Comparison of ENCODE assay signal across 8 cellular contexts in the genomic region with DNA sequence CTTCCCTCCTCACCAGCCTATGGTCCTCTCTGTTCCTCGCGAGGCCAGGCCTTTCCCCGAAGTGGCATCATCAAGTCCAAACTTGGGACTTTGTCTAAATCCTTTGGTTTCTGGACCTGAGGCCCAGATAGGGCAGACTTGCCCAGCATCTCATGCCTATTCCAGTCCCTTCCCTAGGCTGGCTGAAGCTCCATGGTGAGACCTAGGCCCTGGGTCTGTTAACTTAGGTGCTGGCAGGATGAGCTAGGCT. TPM values are rescaled to one million over a fixed set of nuclear protein-coding genes. Genes with fewer than 3 reads are reported as not detected.
DNase-seq lines count a peak whose midpoint lies in the region; ATAC-seq and TF ChIP-seq lines count a peak whose summit lies in the region.

No MANE protein-coding gene starts in this region.

- intact Hi-C loops in CD8-positive, alpha-beta T cell (cut with DNase I, micrococcal nuclease), result loop anchor here (5.0 kb wide), 2 partner anchors 109 to 206 kb away; partner anchors contain the start of gene CFL1 (in 2 of the 2)
- intact Hi-C loops in esophagus muscularis mucosa (cut with DNase I), result no loop called here
- intact Hi-C loops in psoas muscle (cut with DNase I), result loop anchor here in 1 of 2 donors (5.0 kb wide), 1 partner anchor 109 kb away; no protein-coding TSS in a partner anchor

- H3K36me3 ChIP-seq in CD8-positive, alpha-beta T cell (ENCODE audit: insufficient read depth, low read length), result peaks cover 43% of the 10 kb centered on the region
- no peaks in the 10 kb centered on the region for H3K36me3 ChIP-seq in SU-DHL-6 (ENCODE audit: low read length)
- H3K36me3 ChIP-seq in esophagus muscularis mucosa, result peaks cover 23 to 78% (median 68%) of the 10 kb centered on the region in 4 donors
- peaks cover 9 to 52% of the 10 kb centered on the region in 2 donors for H3K36me3 ChIP-seq in psoas muscle (ENCODE audit: insufficient read depth in 1 of 2, low read depth in 1 of 2)
- H3K36me3 ChIP-seq in GM23248 (ENCODE audit: low read depth), result peaks cover 17% of the 10 kb centered on the region; the same call in 1 of the 2 replicates

- no peaks in the 10 kb centered on the region for H3K9me3 Mint-ChIP-seq in CD8-positive, alpha-beta T cell

- H3K36me3 Mint-ChIP-seq in CD8-positive, alpha-beta T cell, result peaks cover 68% of the 10 kb centered on the region

- no peaks in the 10 kb centered on the region for H3K9me3 ChIP-seq in CD8-positive, alpha-beta T cell (ENCODE audit: low read length)
- H3K9me3 ChIP-seq in SU-DHL-6 (ENCODE audit: insufficient read depth, low read length), result no peaks in the 10 kb centered on the region
- no peaks in the 10 kb centered on the region for H3K9me3 ChIP-seq in esophagus muscularis mucosa
- H3K9me3 ChIP-seq in psoas muscle, result no peaks in the 10 kb centered on the region
- no peaks in the 10 kb centered on the region for H3K9me3 ChIP-seq in GM23248 (ENCODE audit: low read depth)

- H3K27ac ChIP-seq in CD8-positive, alpha-beta T cell (ENCODE audit: low read depth, low read length), result no peak overlapping the region
- H3K27ac ChIP-seq in SU-DHL-6 (ENCODE audit: low read depth, low read length), result peak overlapping the region; percentile 83; the same call in 1 of the 2 replicates
- peak overlapping the region; percentile 91 to 97 (median 94) for H3K27ac ChIP-seq in esophagus muscularis mucosa (replicated peaks in 1 of 4)
- H3K27ac ChIP-seq in psoas muscle, result peak overlapping the region; percentile 93
- H3K27ac ChIP-seq in GM23248, result no peak overlapping the region

- H3K27me3 Mint-ChIP-seq in CD8-positive, alpha-beta T cell (ENCODE audit: low read depth), result no peaks in the 10 kb centered on the region

- H3K79me2 ChIP-seq in SU-DHL-6 (ENCODE audit: insufficient read depth, low read length) (no peaks in the 10 kb centered on the region), GM23248 (ENCODE audit: insufficient read depth) (peaks cover 3% of the 10 kb centered on the region; the same call in 1 of the 2 replicates)

- TF ChIP-seq POLR2A in esophagus muscularis mucosa (IDR thresholded peaks at IDR 0.05; ENCODE audit: low read depth), result no peak

- no peak overlapping the region for H2AFZ ChIP-seq in SU-DHL-6 (ENCODE audit: low read depth, low read length, severe bottlenecking)
- H2AFZ ChIP-seq in GM23248, result no peak overlapping the region

- no peak for DNase-seq in CD8-positive, alpha-beta T cell
- DNase-seq in esophagus muscularis mucosa (ENCODE audit: extremely low spot score) (no peak), psoas muscle (peak in 1 of 2 donors; percentile 45), GOT3 (lab: John Stamatoyannopoulos, UW) (no peak), GM23248 (no peak)

- peak overlapping the region; percentile 98 for H3K27ac Mint-ChIP-seq in CD8-positive, alpha-beta T cell

- TF ChIP-seq EP300 in esophagus muscularis mucosa (IDR thresholded peaks at IDR 0.05), result no peak

- peaks cover 19% of the 10 kb centered on the region for H3F3A ChIP-seq in SU-DHL-6 (ENCODE audit: insufficient read depth)
- peaks cover 42% of the 10 kb centered on the region for H3F3A ChIP-seq in GM23248 (ENCODE audit: insufficient read depth)

- 94% methylated on average over 3 of the region's 3 CpGs for WGBS in esophagus muscularis mucosa
- 97 to 98% (median 97%) methylated on average over 3 of the region's 3 CpGs for WGBS in psoas muscle, 3 donors
- 100% methylated on average over 3 of the region's 3 CpGs for WGBS in GM23248 (ENCODE audit: low coverage in 1 of 2, low lambda C conversion rate in 2 of 2, missing lambda C conversion rate in 2 of 2), 2 experiments

- POLR2A ChIA-PET in CD8-positive, alpha-beta T cell (lab: Charles Lee), result interaction anchor here (1.2 to 8.7 kb wide), 3 partner anchors 11 to 16 kb away, joined by 5 to 156 read pairs (median 89); partner anchors contain the start of genes RELA and SIPA1

- H3K4me1 Mint-ChIP-seq in CD8-positive, alpha-beta T cell (ENCODE audit: low read depth), result peaks cover 36% of the 10 kb centered on the region

- no peak for TF ChIP-seq CTCF in CD8-positive, alpha-beta T cell (IDR thresholded peaks at IDR 0.05)
- TF ChIP-seq CTCF in SU-DHL-6 (IDR thresholded peaks at IDR 0.05; ENCODE audit: insufficient read depth, low read length, poor library complexity, severe bottlenecking), result no peak
- no peak for TF ChIP-seq CTCF in esophagus muscularis mucosa (IDR thresholded peaks at IDR 0.05)
- no peak for TF ChIP-seq CTCF in psoas muscle (IDR thresholded peaks at IDR 0.05)

- H3K4me1 ChIP-seq in CD8-positive, alpha-beta T cell (ENCODE audit: insufficient read depth, low read length), result peaks cover 27% of the 10 kb centered on the region
- H3K4me1 ChIP-seq in esophagus muscularis mucosa, result peaks cover 40 to 77% (median 74%) of the 10 kb centered on the region in 4 donors
- H3K4me1 ChIP-seq in psoas muscle, result peaks cover 17% of the 10 kb centered on the region
- H3K4me1 ChIP-seq in GM23248 (ENCODE audit: insufficient read depth), result peaks cover 10% of the 10 kb centered on the region

- in situ Hi-C loops in GM23248 (cut with MboI), result no loop called here

- no peaks in the 10 kb centered on the region for H3K27me3 ChIP-seq in CD8-positive, alpha-beta T cell (ENCODE audit: insufficient read depth, low read length)
- H3K27me3 ChIP-seq in SU-DHL-6 (ENCODE audit: low read length), result no peaks in the 10 kb centered on the region
- no peaks in the 10 kb centered on the region for H3K27me3 ChIP-seq in esophagus muscularis mucosa
- H3K27me3 ChIP-seq in psoas muscle (ENCODE audit: insufficient read depth in 3 of 3, low read length in 2 of 3), result peaks cover 0 to 15% (median 0%) of the 10 kb centered on the region in 3 donors
- no peaks in the 10 kb centered on the region for H3K27me3 ChIP-seq in GM23248 (replicated peaks; ENCODE audit: insufficient read depth)

- H3K9ac ChIP-seq in SU-DHL-6 (ENCODE audit: low read length) (no peak overlapping the region), GM23248 (no peak overlapping the region)

- H3K4me2 ChIP-seq in SU-DHL-6 (ENCODE audit: low read depth, low read length, poor library complexity, severe bottlenecking) (no peak overlapping the region), GM23248 (ENCODE audit: unreplicated experiment) (no peak overlapping the region)

- no peak overlapping the region for H3K4me3 ChIP-seq in CD8-positive, alpha-beta T cell (ENCODE audit: low read depth, low read length)
- H3K4me3 ChIP-seq in SU-DHL-6 (ENCODE audit: insufficient read depth, low read length, poor library complexity, severe bottlenecking) (no peak overlapping the region), esophagus muscularis mucosa (no peak overlapping the region), psoas muscle (no peak overlapping the region), GM23248 (no peak overlapping the region)

- CTCF ChIA-PET in CD8-positive, alpha-beta T cell (lab: Charles Lee), result interaction anchor here (1.4 to 3.2 kb wide), 3 partner anchors 10 to 27 kb away, joined by 3 to 15 read pairs (median 7); no protein-coding TSS in a partner anchor

- H4K20me1 ChIP-seq in SU-DHL-6 (ENCODE audit: low read depth, low read length) (no peaks in the 10 kb centered on the region), GM23248 (ENCODE audit: insufficient read depth) (no peaks in the 10 kb centered on the region)

- ATAC-seq in CD8-positive, alpha-beta T cell, result no peak
- no peak for ATAC-seq in psoas muscle
- ATAC-seq in HG03342 (IDR thresholded peaks at IDR 0.05; ENCODE audit: unreplicated experiment), result no peak
- ATAC-seq in GM18867 (IDR thresholded peaks at IDR 0.05; ENCODE audit: unreplicated experiment), result no peak

- peak overlapping the region; percentile 86 for H3K4me3 Mint-ChIP-seq in CD8-positive, alpha-beta T cell

- H3K9me2 ChIP-seq in SU-DHL-6 (replicated peaks; ENCODE audit: insufficient read depth, low read length) (no peaks in the 10 kb centered on the region), GM23248 (ENCODE audit: insufficient read depth) (no peaks in the 10 kb centered on the region)

RNA-seq across cellular contexts. Expression of gene RELA, which starts 11.5 kb away (rescaled TPM):
- total RNA-seq in CD8-positive, alpha-beta T cell, result 100 to 1,000 TPM; 380 to 384 TPM
- 10 to 100 TPM; 51.5 to 84.6 (median 82.1) TPM for total RNA-seq in esophagus muscularis mucosa
- total RNA-seq in psoas muscle, result 10 to 100 TPM; 48.7 to 72.6 (median 65.2) TPM
- polyA plus RNA-seq in psoas muscle, result 10 to 100 TPM; 42.1 to 64.9 (median 64.0) TPM
- total RNA-seq in GM23248 (2014; rRNA removed; shearing (Covaris generic)), result 38.4 and 45.1 TPM in 2 replicates
- 67.8 and 74.3 TPM in 2 replicates for polyA plus RNA-seq in GM23248 (2016; fragmentation: Nextera tagmentation; extraction: Ambion mirVana)

RNA-seq across cellular contexts. Expression of gene SIPA1, which starts 13.4 kb away (rescaled TPM):
- 100 to 1,000 TPM; 397 to 405 TPM for total RNA-seq in CD8-positive, alpha-beta T cell
- total RNA-seq in esophagus muscularis mucosa (10 to 100 TPM; 40.7 to 56.3 (median 45.8) TPM), psoas muscle (10 to 100 TPM; 10.1 to 15.6 (median 11.3) TPM)
- polyA plus RNA-seq in psoas muscle (10 to 100 TPM in 2 of 3 donors, 1 to 10 TPM in 1; 7.9 to 17.4 (median 13.7) TPM), GM23248 (2016; fragmentation: Nextera tagmentation; extraction: Ambion mirVana) (10.8 and 13.0 TPM in 2 replicates)
- total RNA-seq in GM23248 (2014; rRNA removed; shearing (Covaris generic)), result 15.9 and 16.6 TPM in 2 replicates

RNA-seq across cellular contexts. Expression of gene PCNX3, which starts 35.7 kb away (rescaled TPM):
- 10 to 100 TPM; 52.7 to 56.4 TPM for total RNA-seq in CD8-positive, alpha-beta T cell
- total RNA-seq in esophagus muscularis mucosa, result 10 to 100 TPM; 21.4 to 43.1 (median 27.1) TPM
- 10 to 100 TPM in 1 of 4 donors, 1 to 10 TPM in 3; 8.9 to 10.8 (median 9.7) TPM for total RNA-seq in psoas muscle
- polyA plus RNA-seq in psoas muscle, result 10 to 100 TPM in 2 of 3 donors, 1 to 10 TPM in 1; 6.5 to 15.5 (median 11.4) TPM
- total RNA-seq in GM23248 (2014; rRNA removed; shearing (Covaris generic)), result 23.5 and 30.2 TPM in 2 replicates
- 8.1 and 8.6 TPM in 2 replicates for polyA plus RNA-seq in GM23248 (2016; fragmentation: Nextera tagmentation; extraction: Ambion mirVana)

RNA-seq across cellular contexts. Expression of gene MAP3K11, which starts 37.2 kb away (rescaled TPM):
- total RNA-seq in CD8-positive, alpha-beta T cell, result 10 to 100 TPM; 56.6 to 65.7 TPM
- total RNA-seq in esophagus muscularis mucosa (10 to 100 TPM; 29.9 to 41.7 (median 37.6) TPM), psoas muscle (10 to 100 TPM; 14.5 to 18.8 (median 16.8) TPM)
- polyA plus RNA-seq in psoas muscle (10 to 100 TPM in 2 of 3 donors, 1 to 10 TPM in 1; 8.8 to 13.9 (median 10.7) TPM), GM23248 (2016; fragmentation: Nextera tagmentation; extraction: Ambion mirVana) (9.5 and 10.6 TPM in 2 replicates)
- total RNA-seq in GM23248 (2014; rRNA removed; shearing (Covaris generic)), result 17.6 and 24.7 TPM in 2 replicates

RNA-seq across cellular contexts. Expression of gene KCNK7, which starts 55.7 kb away (rescaled TPM):
- 10 to 100 TPM in 1 of 2 experiments, 1 to 10 TPM in 1; 9.1 to 11.1 TPM for total RNA-seq in CD8-positive, alpha-beta T cell
- 1 to 10 TPM in 3 of 4 donors, under 1 TPM in 1; 0.99 to 1.2 (median 1.2) TPM for total RNA-seq in esophagus muscularis mucosa
- total RNA-seq in psoas muscle, result under 1 TPM in 3 of 4 donors, not detected in 1; 0.19 to 0.56 (median 0.27) TPM
- 1 to 10 TPM in 1 of 3 donors, under 1 TPM in 2; 0.22 to 1.4 (median 0.99) TPM for polyA plus RNA-seq in psoas muscle
- total RNA-seq in GM23248 (2014; rRNA removed; shearing (Covaris generic)), result not detected in 2 replicates
- not detected in 2 replicates for polyA plus RNA-seq in GM23248 (2016; fragmentation: Nextera tagmentation; extraction: Ambion mirVana)

Comparison
In these comparisons a context has a peak if more than half of its experiments do, and no peak if none do; other contexts are left out.
1. H3K27ac ChIP-seq: peak in SU-DHL-6 (single experiment), esophagus muscularis mucosa (4 of 4) and psoas muscle (single experiment); none in CD8-positive, alpha-beta T cell (single experiment) and GM23248 (single experiment).
2. RNA of gene SIPA1, which starts 13.4 kb away (total RNA-seq): 397 to 405 TPM in CD8-positive, alpha-beta T cell; 40.7 to 56.3 TPM in esophagus muscularis mucosa, 15.9 to 16.6 TPM in GM23248 and 10.1 to 15.6 TPM in psoas muscle; every median in the first group is over 4 times any median in the second.